Comparison of ENCODE assay signal across 20 cellular contexts in the genomic region with DNA sequence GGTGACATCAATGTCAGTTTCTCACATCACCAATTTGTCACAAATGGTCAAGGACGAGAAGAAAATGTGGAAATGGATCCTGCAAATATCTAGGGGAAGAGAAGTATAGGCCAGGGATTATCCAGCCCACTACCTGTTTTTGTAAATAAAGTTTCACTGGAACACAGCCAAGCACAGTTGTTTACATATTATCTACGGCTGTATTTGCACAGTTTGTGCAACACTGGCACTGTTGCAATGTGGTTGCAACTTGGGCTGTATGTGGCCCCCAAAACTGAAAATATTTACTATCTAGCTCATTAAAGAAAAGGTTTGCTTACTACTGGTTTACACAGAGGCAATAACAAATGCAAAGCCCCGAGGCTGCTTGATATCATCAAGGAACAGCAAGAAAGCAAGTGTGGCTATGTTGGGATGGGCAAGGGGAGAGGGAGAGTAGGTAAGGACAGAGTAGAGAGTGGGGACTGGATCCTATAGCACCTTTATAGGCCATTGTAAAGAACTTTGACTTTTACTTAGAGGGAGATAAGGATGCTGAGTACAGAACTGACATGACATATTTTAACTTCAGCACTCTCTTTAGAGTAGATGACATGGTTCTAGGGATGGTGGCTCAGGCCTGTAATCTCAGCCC.
"Had no signal": no experiment of that assay in that cellular context is flagged by ENCODE, and none has a peak within 500 bp of the region (broad histone marks: within the 10 kb centered on the region; RNA-seq: fewer than 3 reads in every experiment).

No MANE protein-coding gene starts in this region.

- H3K4me3 Mint-ChIP-seq: activated CD4-positive, alpha-beta T cell treated with anti-CD3 and anti-CD28 coated beads, Interleukin-2, amount 10 ng/mL, durations not matched to agents 7 days and 5 days; activated T-cell treated with anti-CD3 and anti-CD28 coated beads, Interleukin-2, amount 50 U/mL, for 72 hours; brain; nephron; T-helper 2 cell treated with Interferon-gamma antibody and Interleukin-4, amounts not matched to agents 5 μg/mL and 100 μg/mL, for 36 hours had no signal

- H3K27me3 ChIP-seq: esophagus squamous epithelium, stomach had no signal

- H3K27me3 Mint-ChIP-seq: activated CD4-positive, alpha-beta T cell treated with anti-CD3 and anti-CD28 coated beads, Interleukin-2, amount 10 ng/mL, durations not matched to agents 7 days and 5 days had no signal

- H3K27ac ChIP-seq: esophagus squamous epithelium, left ventricle myocardium inferior, stomach, thoracic aorta had no signal

- H3K36me3 Mint-ChIP-seq: brain had no signal

- H3K36me3 ChIP-seq: esophagus squamous epithelium, left ventricle myocardium inferior, stomach, thoracic aorta had no signal

- ATAC-seq: activated naive CD4-positive, alpha-beta T cell treated with anti-CD3 and anti-CD28 coated beads, Interleukin-2, amount 50 U/mL, for 72 hours; activated T-cell treated with anti-CD3 and anti-CD28 coated beads, Interleukin-2, amount 50 U/mL, for 72 hours had no signal

- DNase-seq: activated CD4-positive, alpha-beta T cell treated with anti-CD3 and anti-CD28 coated beads, Interleukin-2, amount 10 ng/mL, durations not matched to agents 7 days and 5 days; activated CD8-positive, alpha-beta memory T cell treated with anti-CD3 and anti-CD28 coated beads, Interleukin-2, amount 50 U/mL, for 48 hours; activated gamma-delta T cell; activated T-cell treated with anti-CD3 and anti-CD28 coated beads, Interleukin-2, amount 50 U/mL, for 72 hours; amniotic stem cell; cortex of kidney; effector CD4-positive, alpha-beta T cell; esophagus squamous epithelium; foreskin fibroblast; hypothalamus; kidney; left ventricle myocardium inferior; mesenchymal stem cell; stimulated activated CD4-positive, alpha-beta T cell treated with anti-CD3 and anti-CD28 coated beads, Interleukin-1b, Interleukin-23, amount 100 ng/mL, for 48 hours; stomach had no signal

- H3K9me3 Mint-ChIP-seq: activated CD4-positive, alpha-beta T cell treated with anti-CD3 and anti-CD28 coated beads, Interleukin-2, amount 10 ng/mL, durations not matched to agents 7 days and 5 days; activated naive CD4-positive, alpha-beta T cell treated with anti-CD3 and anti-CD28 coated beads, Interleukin-2, amount 50 U/mL, for 72 hours; activated T-cell treated with anti-CD3 and anti-CD28 coated beads, Interleukin-2, amount 50 U/mL, for 72 hours; brain; nephron; T-helper 2 cell treated with Interferon-gamma antibody and Interleukin-4, amounts not matched to agents 5 μg/mL and 100 μg/mL, for 36 hours had no signal

- H3K4me3 ChIP-seq: esophagus squamous epithelium, left ventricle myocardium inferior, stomach, thoracic aorta had no signal

- FAIRE-seq: kidney had no signal

- H3K9me3 ChIP-seq: esophagus squamous epithelium, left ventricle myocardium inferior, stomach, thoracic aorta had no signal

- H3K27ac Mint-ChIP-seq: activated CD4-positive, alpha-beta T cell treated with anti-CD3 and anti-CD28 coated beads, Interleukin-2, amount 10 ng/mL, durations not matched to agents 7 days and 5 days; activated naive CD4-positive, alpha-beta T cell treated with anti-CD3 and anti-CD28 coated beads, Interleukin-2, amount 50 U/mL, for 72 hours; activated T-cell treated with anti-CD3 and anti-CD28 coated beads, Interleukin-2, amount 50 U/mL, for 72 hours; brain; nephron; T-helper 2 cell treated with Interferon-gamma antibody and Interleukin-4, amounts not matched to agents 5 μg/mL and 100 μg/mL, for 36 hours had no signal

- H3K4me1 Mint-ChIP-seq: brain, nephron had no signal

- H3K4me1 ChIP-seq: esophagus squamous epithelium, left ventricle myocardium inferior, stomach had no signal
